1 cellular context compared by ENCODE assay signal in the genomic region with DNA sequence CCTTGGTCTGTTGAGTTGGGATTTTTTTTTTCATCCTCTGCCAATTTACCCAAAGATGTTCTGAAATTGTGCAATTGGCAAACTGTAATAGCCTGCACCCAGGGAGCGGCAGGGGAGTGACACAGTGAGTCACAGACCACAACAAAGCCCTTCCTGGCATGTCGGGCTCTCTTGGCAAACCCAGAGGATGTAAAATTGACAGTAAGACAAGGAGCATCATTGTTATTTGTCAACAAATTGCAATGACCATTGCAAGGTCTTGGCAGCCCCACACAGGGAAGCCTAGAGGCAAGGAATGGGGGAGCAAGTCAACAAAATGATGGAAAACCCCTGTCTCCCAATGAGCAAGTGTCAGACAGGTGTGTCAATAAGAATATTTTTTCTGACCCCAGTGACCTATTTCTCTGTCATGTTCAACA.
TF ChIP-seq lines count a peak whose summit lies in the region.

No MANE protein-coding gene starts in this region.

TF ChIP-seq in HCT116, 20 proteins besides CTCF, POLR2A, EP300 and RAD21 (continued from another document):
- TF ChIP-seq POLR2AphosphoS5 (IDR thresholded peaks at IDR 0.05; ENCODE audit: low read depth, low read length), result peak; percentile 63
- TF ChIP-seq SP1 (IDR thresholded peaks at IDR 0.05; ENCODE audit: low read depth), result peak; percentile 95
- peak; percentile 97 for TF ChIP-seq SIN3A (IDR thresholded peaks at IDR 0.05; ENCODE audit: low read depth)
- TF ChIP-seq ZFX (IDR thresholded peaks at IDR 0.05), result no peak
